26 cellular contexts compared by ENCODE assay signal in genomic region chr1:42746436-42747105, GRCh38. TPM values are rescaled to one million over a fixed set of nuclear protein-coding genes. Genes with fewer than 3 reads are reported as not detected.
"Had no signal": no experiment of that assay in that cellular context is flagged by ENCODE, and none has a peak within 500 bp of the region (broad histone marks: within the 10 kb centered on the region; RNA-seq: fewer than 3 reads in every experiment).

No MANE protein-coding gene starts in this region.

- H2AFZ ChIP-seq: parathyroid adenoma had no signal

- H3K79me2 ChIP-seq: parathyroid adenoma had no signal

- H3K27ac Mint-ChIP-seq: activated CD4-positive, alpha-beta memory T cell treated with anti-CD3 and anti-CD28 coated beads, Interleukin-2, amount 10 ng/mL, durations not matched to agents 7 days and 5 days; activated CD4-positive, alpha-beta T cell treated with anti-CD3 and anti-CD28 coated beads, Interleukin-2, amount 10 ng/mL, durations not matched to agents 7 days and 5 days; activated naive CD8-positive, alpha-beta T cell treated with anti-CD3 and anti-CD28 coated beads, Interleukin-2, amount 10 ng/mL, durations not matched to agents 7 days and 5 days; effector memory CD8-positive, alpha-beta T cell; immature natural killer cell; stimulated activated memory B cell treated with anti-CD40 and anti-IgM and Interleukin-4, amounts not matched to agents 10 μg/mL and 1 μg/mL and 100 μg/mL, for 72 hours; stimulated activated naive CD8-positive, alpha-beta T cell treated with anti-CD3 and anti-CD28 coated beads, Interleukin-15, amount 100 ng/mL, for 72 hours had no signal

- ATAC-seq: stimulated activated naive CD8-positive, alpha-beta T cell treated with anti-CD3 and anti-CD28 coated beads, Interleukin-15, amount 100 ng/mL, for 72 hours had no signal

- H3K4me3 Mint-ChIP-seq: activated CD4-positive, alpha-beta memory T cell treated with anti-CD3 and anti-CD28 coated beads, Interleukin-2, amount 10 ng/mL, durations not matched to agents 7 days and 5 days; activated CD4-positive, alpha-beta T cell treated with anti-CD3 and anti-CD28 coated beads, Interleukin-2, amount 10 ng/mL, durations not matched to agents 7 days and 5 days; activated naive CD8-positive, alpha-beta T cell treated with anti-CD3 and anti-CD28 coated beads, Interleukin-2, amount 10 ng/mL, durations not matched to agents 7 days and 5 days; brain; effector memory CD8-positive, alpha-beta T cell; immature natural killer cell; naive B cell; stimulated activated memory B cell treated with anti-CD40 and anti-IgM and Interleukin-4, amounts not matched to agents 10 μg/mL and 1 μg/mL and 100 μg/mL, for 72 hours; stimulated activated naive CD8-positive, alpha-beta T cell treated with anti-CD3 and anti-CD28 coated beads, Interleukin-15, amount 100 ng/mL, for 72 hours had no signal

- H3K9ac ChIP-seq: parathyroid adenoma had no signal

- H3K4me1 Mint-ChIP-seq: activated CD4-positive, alpha-beta memory T cell treated with anti-CD3 and anti-CD28 coated beads, Interleukin-2, amount 10 ng/mL, durations not matched to agents 7 days and 5 days; activated CD4-positive, alpha-beta T cell treated with anti-CD3 and anti-CD28 coated beads, Interleukin-2, amount 10 ng/mL, durations not matched to agents 7 days and 5 days; activated naive CD8-positive, alpha-beta T cell treated with anti-CD3 and anti-CD28 coated beads, Interleukin-2, amount 10 ng/mL, durations not matched to agents 7 days and 5 days; immature natural killer cell; stimulated activated memory B cell treated with anti-CD40 and anti-IgM and Interleukin-4, amounts not matched to agents 10 μg/mL and 1 μg/mL and 100 μg/mL, for 72 hours had no signal

- H3K4me3 ChIP-seq: ascending aorta, cardiac muscle cell, coronary artery, dorsolateral prefrontal cortex, heart left ventricle, left lung, lower lobe of right lung, psoas muscle, sigmoid colon, thyroid gland, upper lobe of right lung had no signal

- H3K27me3 ChIP-seq: ascending aorta, cardiac muscle cell, dorsolateral prefrontal cortex, heart left ventricle, left lung, sigmoid colon, thyroid gland, upper lobe of right lung had no signal

- H3K9me3 Mint-ChIP-seq: activated CD4-positive, alpha-beta memory T cell treated with anti-CD3 and anti-CD28 coated beads, Interleukin-2, amount 10 ng/mL, durations not matched to agents 7 days and 5 days; activated CD4-positive, alpha-beta T cell treated with anti-CD3 and anti-CD28 coated beads, Interleukin-2, amount 10 ng/mL, durations not matched to agents 7 days and 5 days; activated naive CD8-positive, alpha-beta T cell treated with anti-CD3 and anti-CD28 coated beads, Interleukin-2, amount 10 ng/mL, durations not matched to agents 7 days and 5 days; effector memory CD8-positive, alpha-beta T cell; immature natural killer cell had no signal

- DNase-seq: kidney glomerular epithelial cell, left lung, lower lobe of right lung, naive B cell, sigmoid colon, upper lobe of right lung had no signal

- H3K4me1 ChIP-seq: ascending aorta, lower lobe of right lung, parathyroid adenoma, psoas muscle, sigmoid colon, thyroid gland, upper lobe of right lung had no signal

- H3K9me3 ChIP-seq: ascending aorta, heart left ventricle, left lung, lower lobe of right lung, psoas muscle, sigmoid colon, thyroid gland, upper lobe of right lung had no signal

- H3K27ac ChIP-seq: ascending aorta, coronary artery, dorsolateral prefrontal cortex, heart left ventricle, left lung, lower lobe of right lung, parathyroid adenoma, psoas muscle, sigmoid colon, thyroid gland, upper lobe of right lung had no signal

- H3K27me3 Mint-ChIP-seq: activated CD4-positive, alpha-beta memory T cell treated with anti-CD3 and anti-CD28 coated beads, Interleukin-2, amount 10 ng/mL, durations not matched to agents 7 days and 5 days; activated CD4-positive, alpha-beta T cell treated with anti-CD3 and anti-CD28 coated beads, Interleukin-2, amount 10 ng/mL, durations not matched to agents 7 days and 5 days; effector memory CD8-positive, alpha-beta T cell; naive B cell; stimulated activated memory B cell treated with anti-CD40 and anti-IgM and Interleukin-4, amounts not matched to agents 10 μg/mL and 1 μg/mL and 100 μg/mL, for 72 hours; stimulated activated naive CD8-positive, alpha-beta T cell treated with anti-CD3 and anti-CD28 coated beads, Interleukin-15, amount 100 ng/mL, for 72 hours had no signal

RNA-seq across cellular contexts. Expression of gene CLDN19, which starts 6.5 kb away (rescaled TPM):
- total RNA-seq: activated CD4-positive, alpha-beta memory T cell treated with anti-CD3 and anti-CD28 coated beads, Interleukin-2, amount 10 ng/mL, durations not matched to agents 7 days and 5 days; activated CD4-positive, alpha-beta T cell treated with anti-CD3 and anti-CD28 coated beads, Interleukin-2, amount 10 ng/mL, durations not matched to agents 7 days and 5 days; activated naive CD8-positive, alpha-beta T cell treated with anti-CD3 and anti-CD28 coated beads, Interleukin-2, amount 10 ng/mL, durations not matched to agents 7 days and 5 days; ascending aorta; cerebellum; fibroblast of lung; fibroblast of villous mesenchyme; left lung; lower lobe of right lung; psoas muscle; sigmoid colon; thyroid gland; upper lobe of right lung had no signal
- polyA plus RNA-seq: fibroblast of lung, immature natural killer cell, neural cell had no signal

RNA-seq across cellular contexts. Expression of gene TMEM269, which starts 38.2 kb away (rescaled TPM):
- total RNA-seq: activated CD4-positive, alpha-beta memory T cell treated with anti-CD3 and anti-CD28 coated beads, Interleukin-2, amount 10 ng/mL, durations not matched to agents 7 days and 5 days; ascending aorta; lower lobe of right lung; sigmoid colon; upper lobe of right lung had no signal
- polyA plus RNA-seq: heart left ventricle had no signal
